In the genomic region with DNA sequence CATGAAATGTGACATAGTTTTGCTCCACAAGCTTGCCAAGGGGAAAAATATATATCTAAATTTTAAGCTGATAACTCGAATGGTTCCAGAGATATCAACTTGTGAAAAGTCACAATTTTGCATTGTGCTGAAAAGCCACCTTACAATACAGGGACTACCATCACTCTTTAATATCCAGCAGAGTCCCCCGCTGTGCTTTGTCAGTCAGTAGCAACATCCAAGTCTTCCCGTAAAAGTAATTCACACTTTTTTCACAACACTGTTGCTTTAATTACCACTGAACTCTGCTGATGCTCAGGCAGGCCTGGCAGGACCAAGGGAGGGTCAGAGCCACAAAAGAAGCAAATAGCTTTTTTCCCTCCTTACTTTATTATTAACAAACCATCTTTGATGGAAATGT, we compare ENCODE assay signal across 1 cellular context.
TF ChIP-seq lines count a peak whose summit lies in the region.

No MANE protein-coding gene starts in this region.

TF ChIP-seq in GM23338, 12 proteins besides CTCF, POLR2A, EP300 and RAD21 (continued from another document):
- TF ChIP-seq ZNF114 (CRISPR knock-in tag; IDR thresholded peaks at IDR 0.05) = no peak
- no peak for TF ChIP-seq NANOG (IDR thresholded peaks at IDR 0.05; ENCODE audit: borderline replicate concordance)
